ENCODE assay signal across 28 cellular contexts in genomic region chr2:102632380-102633175, GRCh38. TPM values are rescaled to one million over a fixed set of nuclear protein-coding genes. Genes with fewer than 3 reads are reported as not detected.
DNase-seq lines count a peak whose midpoint lies in the region; ATAC-seq and TF ChIP-seq lines count a peak whose summit lies in the region.
"Had no signal": no experiment of that assay in that cellular context is flagged by ENCODE, and none has a peak within 500 bp of the region (broad histone marks: within the 10 kb centered on the region; RNA-seq: fewer than 3 reads in every experiment).

No MANE protein-coding gene starts in this region.

- H3K9me3 Mint-ChIP-seq in CD4-positive, alpha-beta T cell = no peaks in the 10 kb centered on the region
- H3K9me3 Mint-ChIP-seq: activated T-helper 2 cell treated with anti-CD3 and anti-CD28 coated beads, Interferon-gamma antibody, Interleukin-2, Interleukin-4, amounts not matched to agents 10 μg/mL and 5 μg/mL and 100 μg/mL, durations not matched to agents 14 hours and 24 hours and 36 hours; mesothelial cell of epicardium; naive thymus-derived CD4-positive, alpha-beta T cell had no signal

- H3K4me1 ChIP-seq in tibial artery (no peaks in the 10 kb centered on the region), GM23248 (ENCODE audit: insufficient read depth) (no peaks in the 10 kb centered on the region)
- H3K4me1 ChIP-seq: testis, vagina had no signal

- H2AFZ ChIP-seq in GM23248 = no peak overlapping the region

- CTCF ChIA-PET in CD4-positive, alpha-beta T cell (lab: Charles Lee) = no interaction called here

- H3K4me2 ChIP-seq in GM23248 (ENCODE audit: unreplicated experiment) = no peak overlapping the region

- POLR2A ChIA-PET in CD4-positive, alpha-beta T cell (lab: Charles Lee) = no interaction called here

- no peaks in the 10 kb centered on the region for H4K20me1 ChIP-seq in GM23248 (ENCODE audit: insufficient read depth)

- no peaks in the 10 kb centered on the region for H3K9me2 ChIP-seq in GM23248 (ENCODE audit: insufficient read depth)

- H3K27me3 Mint-ChIP-seq in CD4-positive, alpha-beta T cell = no peaks in the 10 kb centered on the region

- intact Hi-C loops in tibial artery (cut with DNase I; ENCODE audit: low total_unique reads) = no loop called here
- intact Hi-C loops in CD4-positive, alpha-beta T cell (cut with DNase I, micrococcal nuclease) = no loop called here

- in situ Hi-C loops in GM23248 (cut with MboI) = no loop called here

- peak; percentile 49 for DNase-seq in GM12865 (ENCODE audit: low read depth)
- peak; percentile 37 for DNase-seq in SW480 (ENCODE audit: low spot score)
- DNase-seq in epithelial cell of prostate (ENCODE audit: low read depth, low spot score) = peak; percentile 62
- DNase-seq in tibial artery = no peak
- DNase-seq in CD4-positive, alpha-beta T cell = no peak
- no peak for DNase-seq in SIG-M5 (lab: John Stamatoyannopoulos, UW)
- DNase-seq in GM23248 = no peak
- DNase-seq: activated CD4-positive, alpha-beta T cell treated with anti-CD3 and anti-CD28 coated beads, Interleukin-2, amount 50 U/mL, for 48 hours; activated CD4-positive, CD25-positive, alpha-beta regulatory T cell; C1 segment of cervical spinal cord; DND-41; hypothalamus; immature natural killer cell; left ventricle myocardium superior; naive thymus-derived CD4-positive, alpha-beta T cell; NCI-H146; occipital lobe; stimulated activated naive CD8-positive, alpha-beta T cell treated with anti-CD3 and anti-CD28 coated beads, Interleukin-15, Interleukin-2, amounts not matched to agents 100 U/mL and 50 U/mL, for 24 hours; SW 1271; testis had no signal

- no peaks in the 10 kb centered on the region for H3K4me1 Mint-ChIP-seq in CD4-positive, alpha-beta T cell (ENCODE audit: low read depth)
- H3K4me1 Mint-ChIP-seq: immature natural killer cell; mesothelial cell of epicardium; naive thymus-derived CD4-positive, alpha-beta T cell had no signal

- TF ChIP-seq CTCF in GM12865 (IDR thresholded peaks at IDR 0.05; ENCODE audit: insufficient read depth, low read depth, low read length, missing control alignments) (no peak), tibial artery (IDR thresholded peaks at IDR 0.05) (no peak)
- TF ChIP-seq CTCF in CD4-positive, alpha-beta T cell (IDR thresholded peaks at IDR 0.05) = no peak

- H3K9me3 ChIP-seq in tibial artery (no peaks in the 10 kb centered on the region), GM23248 (ENCODE audit: low read depth) (no peaks in the 10 kb centered on the region)
- H3K9me3 ChIP-seq in CD4-positive, alpha-beta T cell (ENCODE audit: control insufficient read depth, low read length) = no peaks in the 10 kb centered on the region
- H3K9me3 ChIP-seq: testis, vagina had no signal

- H3K36me3 Mint-ChIP-seq in CD4-positive, alpha-beta T cell (ENCODE audit: low read depth) = no peaks in the 10 kb centered on the region
- H3K36me3 Mint-ChIP-seq: immature natural killer cell; mesothelial cell of epicardium; naive thymus-derived CD4-positive, alpha-beta T cell had no signal

- H3K27me3 ChIP-seq in tibial artery (no peaks in the 10 kb centered on the region), GM23248 (replicated peaks; ENCODE audit: insufficient read depth) (no peaks in the 10 kb centered on the region; the same call in 1 of the 2 replicates)
- no peaks in the 10 kb centered on the region for H3K27me3 ChIP-seq in CD4-positive, alpha-beta T cell (ENCODE audit: control insufficient read depth, insufficient read depth, low read length)
- H3K27me3 ChIP-seq: testis, vagina had no signal

- peak; percentile 66 for ATAC-seq in GM19463 (IDR thresholded peaks at IDR 0.05; ENCODE audit: unreplicated experiment)
- no peak for ATAC-seq in CD4-positive, alpha-beta T cell (ENCODE audit: poor library complexity)
- ATAC-seq: left ventricle myocardium superior; naive thymus-derived CD4-positive, alpha-beta T cell; Panc1; stimulated activated naive CD8-positive, alpha-beta T cell treated with anti-CD3 and anti-CD28 coated beads, Interleukin-15, Interleukin-2, amounts not matched to agents 100 U/mL and 50 U/mL, for 24 hours had no signal

- WGBS in GM23248 (ENCODE audit: low coverage in 1 of 2, low lambda C conversion rate in 2 of 2, missing lambda C conversion rate in 2 of 2), 2 experiments = 68 to 74% methylated on average over 4 of the region's 4 CpGs

- H3K27ac ChIP-seq in epithelial cell of prostate (peak overlapping the region; percentile 59), tibial artery (no peak overlapping the region), GM23248 (no peak overlapping the region)
- no peak overlapping the region for H3K27ac ChIP-seq in CD4-positive, alpha-beta T cell (ENCODE audit: low read depth, low read length)
- H3K27ac ChIP-seq: testis, vagina had no signal

- no peak overlapping the region for H3K4me3 Mint-ChIP-seq in CD4-positive, alpha-beta T cell
- H3K4me3 Mint-ChIP-seq: immature natural killer cell; mesothelial cell of epicardium; naive thymus-derived CD4-positive, alpha-beta T cell had no signal

- no peaks in the 10 kb centered on the region for H3K79me2 ChIP-seq in GM23248 (ENCODE audit: insufficient read depth)

- no peaks in the 10 kb centered on the region for H3F3A ChIP-seq in GM23248 (ENCODE audit: insufficient read depth)

- H3K27ac Mint-ChIP-seq in CD4-positive, alpha-beta T cell = no peak overlapping the region
- H3K27ac Mint-ChIP-seq: activated T-helper 2 cell treated with anti-CD3 and anti-CD28 coated beads, Interferon-gamma antibody, Interleukin-2, Interleukin-4, amounts not matched to agents 10 μg/mL and 5 μg/mL and 100 μg/mL, durations not matched to agents 14 hours and 24 hours and 36 hours; immature natural killer cell; mesothelial cell of epicardium; naive thymus-derived CD4-positive, alpha-beta T cell had no signal

- H3K9ac ChIP-seq in GM23248 = no peak overlapping the region

- H3K4me3 ChIP-seq in GM12865 (ENCODE audit: low read depth, low read length) = no peak overlapping the region
- H3K4me3 ChIP-seq in tibial artery = no peak overlapping the region
- no peak overlapping the region for H3K4me3 ChIP-seq in GM23248
- H3K4me3 ChIP-seq: testis, vagina had no signal

- H3K36me3 ChIP-seq in tibial artery (no peaks in the 10 kb centered on the region), GM23248 (ENCODE audit: low read depth) (no peaks in the 10 kb centered on the region)
- H3K36me3 ChIP-seq: vagina had no signal

RNA-seq across cellular contexts. Expression of gene SLC9A2, which starts 13.2 kb away (rescaled TPM):
- not detected for total RNA-seq in CD4-positive, alpha-beta T cell
- total RNA-seq in GM23248 (2014; rRNA removed; shearing (Covaris generic)) = not detected in 2 replicates
- polyA plus RNA-seq in GM23248 (2016; fragmentation: Nextera tagmentation; extraction: Ambion mirVana) = not detected in 2 replicates
- total RNA-seq: activated T-helper 2 cell treated with anti-CD3 and anti-CD28 coated beads, Interferon-gamma antibody, Interleukin-2, Interleukin-4, amounts not matched to agents 10 μg/mL and 5 μg/mL and 100 μg/mL, durations not matched to agents 14 hours and 24 hours and 36 hours; dermis microvascular lymphatic vessel endothelial cell; LHCN-M2; naive thymus-derived CD4-positive, alpha-beta T cell; pulmonary artery endothelial cell; vagina had no signal
- polyA plus RNA-seq: immature natural killer cell had no signal

Comparison
In these comparisons a context has a peak if more than half of its experiments do, and no peak if none do; other contexts are left out.
1. DNase-seq: peak in GM12865 (single experiment), SW480 (single experiment) and epithelial cell of prostate (single experiment); none in tibial artery (0 of 2), CD4-positive, alpha-beta T cell (0 of 10), SIG-M5 (single experiment) and GM23248 (single experiment).